17 cellular contexts compared by ENCODE assay signal in genomic region chr4:52841707-52842456, GRCh38. TPM values are rescaled to one million over a fixed set of nuclear protein-coding genes. Genes with fewer than 3 reads are reported as not detected.
DNase-seq lines count a peak whose midpoint lies in the region; ATAC-seq, FAIRE-seq and TF ChIP-seq lines count a peak whose summit lies in the region.
"Had no signal": no experiment of that assay in that cellular context is flagged by ENCODE, and none has a peak within 500 bp of the region (broad histone marks: within the 10 kb centered on the region; RNA-seq: fewer than 3 reads in every experiment).

No MANE protein-coding gene starts in this region.

- H3K4me1 ChIP-seq in neural progenitor cell, result peaks cover 40% of the 10 kb centered on the region

- FAIRE-seq in urothelium cell line (lab: Jason Lieb, UNC), result no peak
- FAIRE-seq: TTC549 had no signal

- ATAC-seq in GM21390 (IDR thresholded peaks at IDR 0.05; ENCODE audit: unreplicated experiment), result no peak
- ATAC-seq in naive thymus-derived CD8-positive, alpha-beta T cell, result no peak
- ATAC-seq: sciatic nerve had no signal

- H3K36me3 Mint-ChIP-seq in neural progenitor cell, result no peaks in the 10 kb centered on the region
- no peaks in the 10 kb centered on the region for H3K36me3 Mint-ChIP-seq in naive thymus-derived CD8-positive, alpha-beta T cell
- H3K36me3 Mint-ChIP-seq: activated naive CD4-positive, alpha-beta T cell treated with anti-CD3 and anti-CD28 coated beads, Interleukin-2, amount 10 ng/mL, durations not matched to agents 7 days and 5 days had no signal

- no peaks in the 10 kb centered on the region for H3K36me3 ChIP-seq in neural progenitor cell
- H3K36me3 ChIP-seq: SJCRH30 had no signal

- no peaks in the 10 kb centered on the region for H3K9me3 Mint-ChIP-seq in neural progenitor cell
- H3K9me3 Mint-ChIP-seq in naive thymus-derived CD8-positive, alpha-beta T cell, result no peaks in the 10 kb centered on the region
- H3K9me3 Mint-ChIP-seq: activated naive CD4-positive, alpha-beta T cell treated with anti-CD3 and anti-CD28 coated beads, Interleukin-2, amount 10 ng/mL, durations not matched to agents 7 days and 5 days had no signal

- POLR2A ChIA-PET in naive thymus-derived CD8-positive, alpha-beta T cell (lab: Charles Lee), result no interaction called here

- H3K4me1 Mint-ChIP-seq in neural progenitor cell, result peaks cover 51% of the 10 kb centered on the region
- peaks cover 0 to 11% (median 0%) of the 10 kb centered on the region in 4 donors for H3K4me1 Mint-ChIP-seq in naive thymus-derived CD8-positive, alpha-beta T cell

- no peaks in the 10 kb centered on the region for H3K9me3 ChIP-seq in neural progenitor cell (ENCODE audit: low read depth)
- H3K9me3 ChIP-seq: SJCRH30 had no signal

- no peak overlapping the region for H3K4me3 ChIP-seq in fibroblast of villous mesenchyme (ENCODE audit: low read depth, low read length)
- H3K4me3 ChIP-seq in neural progenitor cell, result no peak overlapping the region
- H3K4me3 ChIP-seq: SJCRH30 had no signal

- no peak overlapping the region for H3K4me3 Mint-ChIP-seq in neural progenitor cell
- no peak overlapping the region for H3K4me3 Mint-ChIP-seq in naive thymus-derived CD8-positive, alpha-beta T cell
- H3K4me3 Mint-ChIP-seq: activated naive CD4-positive, alpha-beta T cell treated with anti-CD3 and anti-CD28 coated beads, Interleukin-2, amount 10 ng/mL, durations not matched to agents 7 days and 5 days had no signal

- H4K20me1 ChIP-seq in neural progenitor cell (ENCODE audit: low read depth), result no peaks in the 10 kb centered on the region

- H3K27me3 ChIP-seq in neural progenitor cell, result no peaks in the 10 kb centered on the region
- H3K27me3 ChIP-seq: SJCRH30 had no signal

- peaks cover 12% of the 10 kb centered on the region for H3K27me3 Mint-ChIP-seq in neural progenitor cell (ENCODE audit: insufficient read depth, low read depth)
- H3K27me3 Mint-ChIP-seq in naive thymus-derived CD8-positive, alpha-beta T cell, result peaks cover 0 to 8% (median 2%) of the 10 kb centered on the region in 5 donors

- TF ChIP-seq CTCF in fibroblast of villous mesenchyme (IDR thresholded peaks at IDR 0.05; ENCODE audit: insufficient read depth, low read depth, low read length), result no peak
- no peak for TF ChIP-seq CTCF in neural progenitor cell (IDR thresholded peaks at IDR 0.05)

- H3F3A ChIP-seq in neural progenitor cell (ENCODE audit: low read depth), result peaks cover 20% of the 10 kb centered on the region

- no peaks in the 10 kb centered on the region for H3K79me2 ChIP-seq in neural progenitor cell (ENCODE audit: low read depth)

- H3K27ac Mint-ChIP-seq in neural progenitor cell, result no peak overlapping the region
- no peak overlapping the region for H3K27ac Mint-ChIP-seq in naive thymus-derived CD8-positive, alpha-beta T cell
- H3K27ac Mint-ChIP-seq: activated naive CD4-positive, alpha-beta T cell treated with anti-CD3 and anti-CD28 coated beads, Interleukin-2, amount 10 ng/mL, durations not matched to agents 7 days and 5 days had no signal

- no peak overlapping the region for H3K9ac ChIP-seq in neural progenitor cell
- H3K9ac ChIP-seq: KMS-11 had no signal

- H2AFZ ChIP-seq in neural progenitor cell (replicated peaks), result no peak overlapping the region

- peak overlapping the region; percentile 30 for H3K4me2 ChIP-seq in neural progenitor cell
- H3K4me2 ChIP-seq: KMS-11 had no signal

- no peak overlapping the region for H3K27ac ChIP-seq in neural progenitor cell
- H3K27ac ChIP-seq: KMS-11, SJCRH30 had no signal

- DNase-seq in DMS79 treated with DMSO at 0.1 percent for 48 hours (lab: John Stamatoyannopoulos, UW) (peak; percentile 33), DMS79 (lab: John Stamatoyannopoulos, UW) (no peak), fibroblast of villous mesenchyme (ENCODE audit: low read depth) (peak; percentile 51), neural progenitor cell (ENCODE audit: low spot score) (peak; percentile 22), urothelium cell line (ENCODE audit: low spot score) (peak; percentile 50)
- DNase-seq in stimulated activated CD4-positive, alpha-beta T cell treated with anti-CD3 and anti-CD28 coated beads, Interleukin-1b, Interleukin-23, amount 100 ng/mL, for 48 hours, result no peak
- DNase-seq in naive thymus-derived CD8-positive, alpha-beta T cell, result no peak
- DNase-seq: activated naive CD4-positive, alpha-beta T cell treated with anti-CD3 and anti-CD28 coated beads, Interleukin-2, amount 10 ng/mL, durations not matched to agents 7 days and 5 days; cerebellar nuclear complex; erythroblast; NCI-H1694 treated with DMSO at 0.1 percent for 48 hours; SJCRH30 had no signal

RNA-seq across cellular contexts. Expression of gene RASL11B, which starts 20.2 kb away (rescaled TPM):
- total RNA-seq in fibroblast of villous mesenchyme (0.43 and 1.3 TPM in 2 replicates), neural progenitor cell (ENCODE audit: low replicate concordance) (6.8 and 10.1 TPM in 2 replicates)
- total RNA-seq in naive thymus-derived CD8-positive, alpha-beta T cell, result under 1 TPM; 0.63 to 0.73 TPM
- polyA plus RNA-seq in naive thymus-derived CD8-positive, alpha-beta T cell, result under 1 TPM; 0.15 to 0.41 (median 0.35) TPM
- total RNA-seq: A172 had no signal

Comparison
In these comparisons a context has a peak if more than half of its experiments do, and no peak if none do; other contexts are left out.
1. DNase-seq: peak in DMS79 treated with DMSO at 0.1 percent for 48 hours (single experiment), fibroblast of villous mesenchyme (single experiment), neural progenitor cell (single experiment) and urothelium cell line (single experiment); none in DMS79 (single experiment), stimulated activated CD4-positive, alpha-beta T cell treated with anti-CD3 and anti-CD28 coated beads, Interleukin-1b, Interleukin-23, amount 100 ng/mL, for 48 hours (single experiment) and naive thymus-derived CD8-positive, alpha-beta T cell (0 of 10).